23 cellular contexts compared by ENCODE assay signal in the genomic region with DNA sequence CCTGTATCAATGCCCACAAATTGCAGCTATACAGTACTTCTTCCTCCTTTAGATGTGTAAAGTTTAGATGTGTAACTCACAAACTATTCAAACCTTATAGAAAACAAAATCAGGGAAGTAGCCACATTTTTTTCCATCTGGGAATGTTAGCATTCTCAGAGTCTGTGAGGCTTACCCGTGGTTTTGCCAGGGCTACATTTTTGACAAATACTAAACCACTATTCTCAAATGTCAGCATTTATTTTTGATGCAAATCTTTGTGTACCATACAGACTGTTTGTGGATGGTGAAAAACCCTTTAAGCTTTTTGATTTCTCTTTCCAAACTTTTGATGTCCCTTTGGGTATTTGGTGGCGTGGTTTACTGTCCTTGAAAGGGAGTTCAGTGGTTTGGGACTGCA.
"Had no signal": no experiment of that assay in that cellular context is flagged by ENCODE, and none has a peak within 500 bp of the region (broad histone marks: within the 10 kb centered on the region; RNA-seq: fewer than 3 reads in every experiment).

No MANE protein-coding gene starts in this region.

- H3K4me1 Mint-ChIP-seq: activated naive CD4-positive, alpha-beta T cell treated with anti-CD3 and anti-CD28 coated beads, Interleukin-2, amount 50 U/mL, for 24 hours; memory B cell; nephron; stimulated activated naive B cell treated with anti-CD40 and anti-IgM and Interleukin-4, amounts not matched to agents 10 μg/mL and 1 μg/mL and 100 μg/mL, for 72 hours had no signal

- DNase-seq: activated CD4-positive, CD25-positive, alpha-beta regulatory T cell treated with anti-CD3 and anti-CD28 coated beads, Interleukin-2, amount 50 U/mL, for 72 hours; activated gamma-delta T cell treated with Interleukin-2 at 50 U/mL for 16 hours; activated T-cell treated with anti-CD3 and anti-CD28 coated beads, Interleukin-2, amount 50 U/mL, for 1 hour; aorta; endodermal cell; esophagus squamous epithelium; heart left ventricle; posterior cingulate gyrus; stimulated activated CD4-positive, alpha-beta T cell treated with anti-CD3 and anti-CD28 coated beads, Interleukin-2, amount 100 ng/mL, for 48 hours; stimulated activated CD8-positive, alpha-beta memory T cell treated with anti-CD3 and anti-CD28 coated beads, Interleukin-4, amount 100 ng/mL, for 48 hours; stimulated activated naive B cell treated with anti-CD40 and anti-IgM and Interleukin-4, amounts not matched to agents 10 μg/mL and 1 μg/mL and 100 μg/mL, for 72 hours; testis; trophoblast cell; uterus had no signal

- H3K27ac Mint-ChIP-seq: activated naive CD4-positive, alpha-beta T cell treated with anti-CD3 and anti-CD28 coated beads, Interleukin-2, amount 50 U/mL, for 24 hours; memory B cell; nephron; stimulated activated naive B cell treated with anti-CD40 and anti-IgM and Interleukin-4, amounts not matched to agents 10 μg/mL and 1 μg/mL and 100 μg/mL, for 72 hours; T-helper 2 cell treated with Interferon-gamma antibody and Interleukin-4, amounts not matched to agents 5 μg/mL and 100 μg/mL, for 36 hours had no signal

- H3K27me3 Mint-ChIP-seq: activated naive CD4-positive, alpha-beta T cell treated with anti-CD3 and anti-CD28 coated beads, Interleukin-2, amount 50 U/mL, for 24 hours; memory B cell; stimulated activated naive B cell treated with anti-CD40 and anti-IgM and Interleukin-4, amounts not matched to agents 10 μg/mL and 1 μg/mL and 100 μg/mL, for 72 hours had no signal

- ATAC-seq: gastroesophageal sphincter; sciatic nerve; stimulated activated naive B cell treated with anti-CD40 and anti-IgM and Interleukin-4, amounts not matched to agents 10 μg/mL and 1 μg/mL and 100 μg/mL, for 72 hours had no signal

- H3K4me1 ChIP-seq: esophagus squamous epithelium, gastroesophageal sphincter, heart left ventricle, testis, uterus had no signal

- H3K27me3 ChIP-seq: esophagus squamous epithelium, gastroesophageal sphincter, heart left ventricle, neutrophil, testis, uterus had no signal

- H3K27ac ChIP-seq: coronary artery, esophagus squamous epithelium, gastroesophageal sphincter, neutrophil, testis, uterus, VCaP had no signal

- H3K4me3 ChIP-seq: coronary artery, esophagus squamous epithelium, gastroesophageal sphincter, heart left ventricle, testis, uterus had no signal

- H3K4me3 Mint-ChIP-seq: activated naive CD4-positive, alpha-beta T cell treated with anti-CD3 and anti-CD28 coated beads, Interleukin-2, amount 50 U/mL, for 24 hours; endodermal cell; memory B cell; nephron; stimulated activated naive B cell treated with anti-CD40 and anti-IgM and Interleukin-4, amounts not matched to agents 10 μg/mL and 1 μg/mL and 100 μg/mL, for 72 hours; T-helper 2 cell treated with Interferon-gamma antibody and Interleukin-4, amounts not matched to agents 5 μg/mL and 100 μg/mL, for 36 hours had no signal

- H3K36me3 ChIP-seq: esophagus squamous epithelium, gastroesophageal sphincter, heart left ventricle, neutrophil, uterus had no signal

- H3K36me3 Mint-ChIP-seq: activated naive CD4-positive, alpha-beta T cell treated with anti-CD3 and anti-CD28 coated beads, Interleukin-2, amount 50 U/mL, for 24 hours; memory B cell; stimulated activated naive B cell treated with anti-CD40 and anti-IgM and Interleukin-4, amounts not matched to agents 10 μg/mL and 1 μg/mL and 100 μg/mL, for 72 hours had no signal

- H3K9me3 Mint-ChIP-seq: activated naive CD4-positive, alpha-beta T cell treated with anti-CD3 and anti-CD28 coated beads, Interleukin-2, amount 50 U/mL, for 24 hours; endodermal cell; nephron had no signal

- H3K9me3 ChIP-seq: esophagus squamous epithelium, gastroesophageal sphincter, neutrophil, testis, uterus had no signal
